ENCODE assay signal across 1 cellular context in the genomic region with DNA sequence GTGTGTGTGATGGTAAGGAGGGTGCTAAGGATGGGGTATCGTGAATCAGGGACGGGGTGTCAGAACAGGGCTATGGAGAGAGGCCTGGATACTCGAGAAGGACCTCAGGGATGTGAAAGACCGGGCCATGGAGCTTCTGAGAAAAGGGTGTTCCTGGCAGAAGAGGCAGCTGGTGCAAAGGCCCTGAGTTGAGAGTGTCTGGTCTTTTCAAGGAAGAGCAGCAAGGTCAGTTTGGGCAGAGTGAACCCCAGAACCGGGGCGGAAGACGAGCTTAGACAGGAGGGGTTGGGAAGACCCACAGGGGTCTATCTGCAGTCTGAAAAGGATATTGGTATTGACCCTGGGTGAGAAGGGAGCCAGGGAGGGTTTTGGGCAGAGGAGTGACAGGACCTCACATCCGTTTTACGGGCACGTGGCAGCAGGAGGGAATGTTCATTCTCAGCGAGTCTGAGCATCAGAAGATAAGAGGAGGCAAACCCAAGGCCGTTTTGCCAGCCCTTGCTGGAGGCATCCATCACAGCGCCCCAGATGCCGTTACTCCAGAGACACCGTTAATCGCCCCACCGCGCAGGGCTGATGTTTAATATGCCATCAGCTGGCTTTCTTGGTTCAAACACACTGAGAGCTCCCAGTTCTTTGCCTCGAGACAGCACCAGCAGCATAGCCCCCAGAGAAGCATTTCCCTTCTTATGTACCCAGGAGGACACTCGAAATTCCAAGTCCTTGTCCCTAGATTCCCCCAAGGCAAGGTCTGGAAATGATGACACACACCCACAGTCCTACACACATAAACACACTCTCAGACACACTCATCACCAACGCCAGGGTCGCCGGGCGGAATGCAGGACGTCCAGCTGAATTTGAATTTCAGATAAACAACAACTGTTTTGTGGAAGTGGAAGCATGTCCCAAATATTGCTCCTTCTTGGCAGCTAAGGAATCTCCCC.
TF ChIP-seq lines count a peak whose summit lies in the region.

No MANE protein-coding gene starts in this region.

TF ChIP-seq in HEK293, 187 proteins besides CTCF, POLR2A, EP300 and RAD21 (continued from another document):
- TF ChIP-seq, protein P1, sequence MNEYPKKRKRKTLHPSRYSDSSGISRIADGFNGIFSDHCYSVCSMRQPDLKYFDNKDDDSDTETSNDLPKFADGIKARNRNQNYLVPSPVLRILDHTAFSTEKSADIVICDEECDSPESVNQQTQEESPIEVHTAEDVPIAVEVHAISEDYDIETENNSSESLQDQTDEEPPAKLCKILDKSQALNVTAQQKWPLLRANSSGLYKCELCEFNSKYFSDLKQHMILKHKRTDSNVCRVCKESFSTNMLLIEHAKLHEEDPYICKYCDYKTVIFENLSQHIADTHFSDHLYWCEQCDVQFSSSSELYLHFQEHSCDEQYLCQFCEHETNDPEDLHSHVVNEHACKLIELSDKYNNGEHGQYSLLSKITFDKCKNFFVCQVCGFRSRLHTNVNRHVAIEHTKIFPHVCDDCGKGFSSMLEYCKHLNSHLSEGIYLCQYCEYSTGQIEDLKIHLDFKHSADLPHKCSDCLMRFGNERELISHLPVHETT (tag by site-specific recombination; IDR thresholded peaks at IDR 0.05) = no peak
- TF ChIP-seq, protein P2, sequence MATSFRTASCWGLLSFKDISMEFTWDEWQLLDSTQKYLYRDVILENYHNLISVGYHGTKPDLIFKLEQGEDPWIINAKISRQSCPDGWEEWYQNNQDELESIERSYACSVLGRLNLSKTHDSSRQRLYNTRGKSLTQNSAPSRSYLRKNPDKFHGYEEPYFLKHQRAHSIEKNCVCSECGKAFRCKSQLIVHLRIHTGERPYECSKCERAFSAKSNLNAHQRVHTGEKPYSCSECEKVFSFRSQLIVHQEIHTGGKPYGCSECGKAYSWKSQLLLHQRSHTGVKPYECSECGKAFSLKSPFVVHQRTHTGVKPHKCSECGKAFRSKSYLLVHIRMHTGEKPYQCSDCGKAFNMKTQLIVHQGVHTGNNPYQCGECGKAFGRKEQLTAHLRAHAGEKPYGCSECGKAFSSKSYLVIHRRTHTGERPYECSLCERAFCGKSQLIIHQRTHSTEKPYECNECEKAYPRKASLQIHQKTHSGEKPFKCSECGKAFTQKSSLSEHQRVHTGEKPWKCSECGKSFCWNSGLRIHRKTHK (tag by site-specific recombination; IDR thresholded peaks at IDR 0.05) = no peak
- TF ChIP-seq MEIS1 (CRISPR knock-in tag; IDR thresholded peaks at IDR 0.05; ENCODE audit: borderline replicate concordance) (no peak), ZNF366 (tag by site-specific recombination; conservative IDR thresholded peaks at IDR 0.05) (no peak), FEZF1 (tag by site-specific recombination; IDR thresholded peaks at IDR 0.05) (peak; percentile 43), ZBTB8A (tag by site-specific recombination; IDR thresholded peaks at IDR 0.05) (no peak), ZNF623 (tag by site-specific recombination; IDR thresholded peaks at IDR 0.05) (peak; percentile 85), YY2 (tag by site-specific recombination; IDR thresholded peaks at IDR 0.05) (no peak), ZNF248 (tag by site-specific recombination; IDR thresholded peaks at IDR 0.05) (no peak), KLF10 (tag by site-specific recombination; IDR thresholded peaks at IDR 0.05) (no peak), MYNN (tag by site-specific recombination; IDR thresholded peaks at IDR 0.05; ENCODE audit: borderline replicate concordance) (no peak), ZFP69B (tag by site-specific recombination; IDR thresholded peaks at IDR 0.05) (no peak), ZNF138 (tag by site-specific recombination; IDR thresholded peaks at IDR 0.05; ENCODE audit: borderline replicate concordance) (no peak), HOXD13 (CRISPR knock-in tag; IDR thresholded peaks at IDR 0.05; ENCODE audit: borderline replicate concordance) (no peak)
- TF ChIP-seq, protein P3, sequence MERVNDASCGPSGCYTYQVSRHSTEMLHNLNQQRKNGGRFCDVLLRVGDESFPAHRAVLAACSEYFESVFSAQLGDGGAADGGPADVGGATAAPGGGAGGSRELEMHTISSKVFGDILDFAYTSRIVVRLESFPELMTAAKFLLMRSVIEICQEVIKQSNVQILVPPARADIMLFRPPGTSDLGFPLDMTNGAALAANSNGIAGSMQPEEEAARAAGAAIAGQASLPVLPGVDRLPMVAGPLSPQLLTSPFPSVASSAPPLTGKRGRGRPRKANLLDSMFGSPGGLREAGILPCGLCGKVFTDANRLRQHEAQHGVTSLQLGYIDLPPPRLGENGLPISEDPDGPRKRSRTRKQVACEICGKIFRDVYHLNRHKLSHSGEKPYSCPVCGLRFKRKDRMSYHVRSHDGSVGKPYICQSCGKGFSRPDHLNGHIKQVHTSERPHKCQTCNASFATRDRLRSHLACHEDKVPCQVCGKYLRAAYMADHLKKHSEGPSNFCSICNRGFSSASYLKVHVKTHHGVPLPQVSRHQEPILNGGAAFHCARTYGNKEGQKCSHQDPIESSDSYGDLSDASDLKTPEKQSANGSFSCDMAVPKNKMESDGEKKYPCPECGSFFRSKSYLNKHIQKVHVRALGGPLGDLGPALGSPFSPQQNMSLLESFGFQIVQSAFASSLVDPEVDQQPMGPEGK (tag by site-specific recombination; IDR thresholded peaks at IDR 0.05) = 0 out of 2 replicates have a peak, but pooled peaks have one; percentile 15
- TF ChIP-seq, protein P4, sequence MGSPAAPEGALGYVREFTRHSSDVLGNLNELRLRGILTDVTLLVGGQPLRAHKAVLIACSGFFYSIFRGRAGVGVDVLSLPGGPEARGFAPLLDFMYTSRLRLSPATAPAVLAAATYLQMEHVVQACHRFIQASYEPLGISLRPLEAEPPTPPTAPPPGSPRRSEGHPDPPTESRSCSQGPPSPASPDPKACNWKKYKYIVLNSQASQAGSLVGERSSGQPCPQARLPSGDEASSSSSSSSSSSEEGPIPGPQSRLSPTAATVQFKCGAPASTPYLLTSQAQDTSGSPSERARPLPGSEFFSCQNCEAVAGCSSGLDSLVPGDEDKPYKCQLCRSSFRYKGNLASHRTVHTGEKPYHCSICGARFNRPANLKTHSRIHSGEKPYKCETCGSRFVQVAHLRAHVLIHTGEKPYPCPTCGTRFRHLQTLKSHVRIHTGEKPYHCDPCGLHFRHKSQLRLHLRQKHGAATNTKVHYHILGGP (tag by site-specific recombination; IDR thresholded peaks at IDR 0.05) = no peak
